ENCODE assay signal across 8 cellular contexts in genomic region chr17:18855831-18856624, GRCh38. TPM values are rescaled to one million over a fixed set of nuclear protein-coding genes. Genes with fewer than 3 reads are reported as not detected.
DNase-seq lines count a peak whose midpoint lies in the region; ATAC-seq, FAIRE-seq and TF ChIP-seq lines count a peak whose summit lies in the region.

No MANE protein-coding gene starts in this region.

- peak overlapping the region; percentile 82 to 97 for H3K4me3 Mint-ChIP-seq in stimulated activated naive CD8-positive, alpha-beta T cell treated with anti-CD3 and anti-CD28 coated beads, Interleukin-15, amount 100 ng/mL, for 72 hours

- peak overlapping the region; percentile 40; the same call in 1 of the 2 replicates for H3K27ac ChIP-seq in MM.1S (ENCODE audit: low read length)
- peak overlapping the region; percentile 90 for H3K27ac ChIP-seq in neural cell (ENCODE audit: low read length)

- H3K27me3 ChIP-seq in MM.1S (replicated peaks; ENCODE audit: insufficient read depth, low read length) (no peaks in the 10 kb centered on the region), neural cell (ENCODE audit: insufficient read depth, low read depth, low read length) (no peaks in the 10 kb centered on the region)

- H3K4me3 ChIP-seq in MM.1S (ENCODE audit: low read length) (peak overlapping the region; percentile 73), foreskin fibroblast (ENCODE audit: low read depth in 1 of 2, low read length in 2 of 2) (peak overlapping the region; percentile 62 to 65), neural cell (ENCODE audit: low read length) (peak overlapping the region; percentile 83)

- H4K20me1 ChIP-seq in MM.1S (ENCODE audit: insufficient read depth, low read length) (no peaks in the 10 kb centered on the region), neural cell (ENCODE audit: insufficient read depth) (no peaks in the 10 kb centered on the region)

- ATAC-seq in stimulated activated naive CD8-positive, alpha-beta T cell treated with anti-CD3 and anti-CD28 coated beads, Interleukin-15, amount 100 ng/mL, for 72 hours = peak; percentile 92

- H3K9me3 Mint-ChIP-seq in stimulated activated naive CD8-positive, alpha-beta T cell treated with anti-CD3 and anti-CD28 coated beads, Interleukin-15, amount 100 ng/mL, for 72 hours = no peaks in the 10 kb centered on the region

- TF ChIP-seq CTCF in MM.1S (IDR thresholded peaks at IDR 0.05; ENCODE audit: low read length) (no peak), foreskin fibroblast (IDR thresholded peaks at IDR 0.05; ENCODE audit: low read depth, low read length) (no peak), neural cell (IDR thresholded peaks at IDR 0.05; ENCODE audit: poor library complexity, severe bottlenecking) (no peak)

- peak; percentile 43 for TF ChIP-seq EP300 in neural cell (conservative IDR thresholded peaks at IDR 0.05; ENCODE audit: poor library complexity, severe bottlenecking)

- H3K4me2 ChIP-seq in MM.1S (ENCODE audit: low read depth, low read length) = peak overlapping the region; percentile 87
- H3K4me2 ChIP-seq in neural cell (ENCODE audit: low read length) = peak overlapping the region; percentile 98

- peak overlapping the region; percentile 77 to 92 for H3K27ac Mint-ChIP-seq in stimulated activated naive CD8-positive, alpha-beta T cell treated with anti-CD3 and anti-CD28 coated beads, Interleukin-15, amount 100 ng/mL, for 72 hours

- H3K79me2 ChIP-seq in MM.1S (ENCODE audit: low read length) (peaks cover 21% of the 10 kb centered on the region), neural cell (replicated peaks; ENCODE audit: insufficient read depth, low read length) (peaks cover 27% of the 10 kb centered on the region)

- H3K9me3 ChIP-seq in MM.1S (replicated peaks; ENCODE audit: insufficient read depth, low read length) = no peaks in the 10 kb centered on the region
- H3K9me3 ChIP-seq in neural cell (ENCODE audit: low read length) = no peaks in the 10 kb centered on the region

- H2AFZ ChIP-seq in MM.1S (ENCODE audit: low read length) (peak overlapping the region; percentile 84), neural cell (ENCODE audit: low read depth, low read length) (peak overlapping the region; percentile 48)

- peaks cover 35% of the 10 kb centered on the region for H3K4me1 Mint-ChIP-seq in stimulated activated naive CD8-positive, alpha-beta T cell treated with anti-CD3 and anti-CD28 coated beads, Interleukin-15, amount 100 ng/mL, for 72 hours

- H3F3A ChIP-seq in MM.1S (ENCODE audit: insufficient read depth, low read length) (no peaks in the 10 kb centered on the region; the same call in 1 of the 2 replicates), neural cell (ENCODE audit: insufficient read depth, low read length, poor library complexity, severe bottlenecking) (peaks cover 5% of the 10 kb centered on the region)

- no peaks in the 10 kb centered on the region for H3K27me3 Mint-ChIP-seq in stimulated activated naive CD8-positive, alpha-beta T cell treated with anti-CD3 and anti-CD28 coated beads, Interleukin-15, amount 100 ng/mL, for 72 hours

- H3K9ac ChIP-seq in MM.1S (ENCODE audit: low read length) = peak overlapping the region; percentile 40; the same call in 1 of the 2 replicates
- peak overlapping the region; percentile 77 for H3K9ac ChIP-seq in neural cell (ENCODE audit: low read length)

- H3K9me2 ChIP-seq in MM.1S (replicated peaks; ENCODE audit: insufficient read depth, low read length) = no peaks in the 10 kb centered on the region
- no peaks in the 10 kb centered on the region for H3K9me2 ChIP-seq in neural cell (ENCODE audit: insufficient read depth, low read length)

- H3K36me3 ChIP-seq in MM.1S (replicated peaks; ENCODE audit: insufficient read depth, low read length) (no peaks in the 10 kb centered on the region), neural cell (ENCODE audit: insufficient read depth, low read length) (no peaks in the 10 kb centered on the region)

- H3K4me1 ChIP-seq in MM.1S (ENCODE audit: low read length) = peaks cover 15% of the 10 kb centered on the region; the same call in 1 of the 2 replicates

- peak; percentile 98 for FAIRE-seq in G401.6 (lab: Jason Lieb, UNC)

- peak; percentile 25 for TF ChIP-seq RAD21 in neural cell (conservative IDR thresholded peaks at IDR 0.05)

- peak; percentile 92 for DNase-seq in HCEC 1CT
- DNase-seq in MM.1S = peak; percentile 93
- DNase-seq in SHP77 treated with DMSO at 0.1 percent for 48 hours (lab: John Stamatoyannopoulos, UW) = peak; percentile 99
- peak; percentile 85 for DNase-seq in activated gamma-delta T cell treated with Interleukin-2 at 50 U/mL for 16 hours
- DNase-seq in foreskin fibroblast = peak; percentile 94 to 97
- peak; percentile 81 to 89 for DNase-seq in stimulated activated naive CD8-positive, alpha-beta T cell treated with anti-CD3 and anti-CD28 coated beads, Interleukin-15, amount 100 ng/mL, for 72 hours

TF ChIP-seq in neural cell, 6 proteins besides CTCF, POLR2A, EP300 and RAD21:
- peak; percentile 97 for TF ChIP-seq POLR2AphosphoS5 (IDR thresholded peaks at IDR 0.05)
- peak; percentile 93 for TF ChIP-seq REST (IDR thresholded peaks at IDR 0.05; ENCODE audit: borderline replicate concordance)
- TF ChIP-seq EZH2 (IDR thresholded peaks at IDR 0.05; ENCODE audit: borderline replicate concordance, insufficient read depth, low read length, poor library complexity, severe bottlenecking) = no peak
- peak; percentile 78 for TF ChIP-seq MXI1 (conservative IDR thresholded peaks at IDR 0.05; ENCODE audit: poor library complexity, severe bottlenecking)
- peak; percentile 93 for TF ChIP-seq TAF1 (IDR thresholded peaks at IDR 0.05; ENCODE audit: low read depth)

RNA-seq across cellular contexts. Expression of gene PRPSAP2, which starts 1.9 kb away (rescaled TPM):
- 358 and 378 TPM in 2 replicates for polyA plus RNA-seq in neural cell
- 180 and 189 TPM in 2 replicates for polyA minus RNA-seq in neural cell

Comparison
In these comparisons a context has a peak if more than half of its experiments do, and no peak if none do; other contexts are left out.
1. Peak in every context shown above with its lines: DNase-seq, ATAC-seq, H3K4me3 ChIP-seq and H3K27ac ChIP-seq.